In the genomic region with DNA sequence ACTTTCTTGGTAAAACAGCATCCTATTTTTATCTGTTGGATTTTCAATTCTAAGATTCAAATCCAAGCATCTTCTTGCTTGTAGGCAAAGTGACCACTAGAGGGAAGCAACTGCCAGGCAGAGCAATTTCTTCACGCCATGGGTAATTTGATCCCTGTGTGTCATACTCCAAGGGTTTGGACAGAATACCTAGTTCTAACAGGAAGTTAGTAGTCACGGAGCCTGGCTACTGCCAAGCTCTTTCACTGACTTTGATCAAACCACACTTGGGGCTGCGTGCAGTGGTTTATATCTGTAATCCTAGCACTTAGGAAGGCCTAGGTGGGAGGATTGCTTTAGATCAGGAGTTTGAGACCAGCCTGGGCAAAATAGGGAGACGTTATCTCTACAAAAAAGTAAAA, we compare ENCODE assay signal across 9 cellular contexts.
DNase-seq lines count a peak whose midpoint lies in the region; ATAC-seq and TF ChIP-seq lines count a peak whose summit lies in the region.
"Had no signal": no experiment of that assay in that cellular context is flagged by ENCODE, and none has a peak within 500 bp of the region (broad histone marks: within the 10 kb centered on the region; RNA-seq: fewer than 3 reads in every experiment).

No MANE protein-coding gene starts in this region.

- H3K4me2 ChIP-seq in OCI-LY1 (ENCODE audit: low read length), result no peak overlapping the region

- no peak overlapping the region for H3K27ac ChIP-seq in OCI-LY1 (ENCODE audit: low read depth, low read length, poor library complexity, severe bottlenecking)
- no peak overlapping the region for H3K27ac ChIP-seq in colonic mucosa
- peak overlapping the region in 1 of 2 donors; percentile 65 for H3K27ac ChIP-seq in left lung
- H3K27ac ChIP-seq in upper lobe of right lung, result no peak overlapping the region

- no peak overlapping the region for H2AFZ ChIP-seq in OCI-LY1 (ENCODE audit: low read length)

- intact Hi-C loops in colonic mucosa (cut with DNase I), result loop anchor here (5.0 to 10.0 kb wide), 3 partner anchors 981 to 1273 kb away; no protein-coding TSS in a partner anchor
- intact Hi-C loops in left lung (cut with DNase I), result loop anchor here in 1 of 2 donors (10.0 kb wide), 1 partner anchor 1063 kb away; no protein-coding TSS in a partner anchor
- intact Hi-C loops in upper lobe of right lung (cut with DNase I), result no loop called here

- H3K79me2 ChIP-seq in OCI-LY1 (ENCODE audit: insufficient read depth, low read length), result no peaks in the 10 kb centered on the region

- H3K4me1 ChIP-seq in OCI-LY1 (ENCODE audit: insufficient read depth, low read length, severe bottlenecking), result no peaks in the 10 kb centered on the region
- no peaks in the 10 kb centered on the region for H3K4me1 ChIP-seq in colonic mucosa
- peaks cover 0 to 3% of the 10 kb centered on the region in 2 donors for H3K4me1 ChIP-seq in left lung
- no peaks in the 10 kb centered on the region for H3K4me1 ChIP-seq in upper lobe of right lung

- H3K4me3 ChIP-seq in LNCaP clone FGC (ENCODE audit: low read depth, low read length) (no peak overlapping the region), OCI-LY1 (ENCODE audit: low read depth, low read length, poor library complexity, severe bottlenecking) (no peak overlapping the region), colonic mucosa (no peak overlapping the region), left lung (no peak overlapping the region), upper lobe of right lung (no peak overlapping the region)
- H3K4me3 ChIP-seq: BLaER1 treated with 17β-estradiol and CSF1 and Interleukin-3, amounts not matched to agents 10 nM and 100 nM had no signal

- no peak overlapping the region for H3K9ac ChIP-seq in OCI-LY1 (ENCODE audit: low read length)
- H3K9ac ChIP-seq in colonic mucosa (ENCODE audit: low read depth in 2 of 2, low read length in 2 of 2), result no peak overlapping the region
- H3K9ac ChIP-seq: BLaER1 treated with 17β-estradiol and CSF1 and Interleukin-3, amounts not matched to agents 10 nM and 100 nM had no signal

- no peaks in the 10 kb centered on the region for H4K20me1 ChIP-seq in OCI-LY1 (ENCODE audit: insufficient read depth, low read length)
- H4K20me1 ChIP-seq: BLaER1 treated with 17β-estradiol and CSF1 and Interleukin-3, amounts not matched to agents 10 nM and 100 nM had no signal

- H3K27me3 ChIP-seq in OCI-LY1 (ENCODE audit: insufficient read depth, low read length) (no peaks in the 10 kb centered on the region), colonic mucosa (no peaks in the 10 kb centered on the region), left lung (peaks cover 4 to 16% of the 10 kb centered on the region in 2 donors), upper lobe of right lung (peaks cover 5% of the 10 kb centered on the region)
- H3K27me3 ChIP-seq: BLaER1 treated with 17β-estradiol and CSF1 and Interleukin-3, amounts not matched to agents 10 nM and 100 nM had no signal

- TF ChIP-seq CTCF in LNCaP clone FGC (IDR thresholded peaks at IDR 0.05; ENCODE audit: control insufficient read depth, extremely low read depth, insufficient read depth) (peak; percentile 79), OCI-LY1 (IDR thresholded peaks at IDR 0.05; ENCODE audit: low read length) (peak; percentile 42; the same call in 1 of the 2 replicates), colonic mucosa (IDR thresholded peaks at IDR 0.05) (no peak), left lung (IDR thresholded peaks at IDR 0.05) (peak; percentile 36 to 72), upper lobe of right lung (IDR thresholded peaks at IDR 0.05) (peak; percentile 58)

- H3F3A ChIP-seq in OCI-LY1 (ENCODE audit: insufficient read depth, low read length), result no peaks in the 10 kb centered on the region

- no peaks in the 10 kb centered on the region for H3K9me3 ChIP-seq in OCI-LY1 (ENCODE audit: low read length)
- no peaks in the 10 kb centered on the region for H3K9me3 ChIP-seq in colonic mucosa
- H3K9me3 ChIP-seq in left lung, result no peaks in the 10 kb centered on the region
- H3K9me3 ChIP-seq in upper lobe of right lung, result no peaks in the 10 kb centered on the region
- H3K9me3 ChIP-seq: BLaER1 treated with 17β-estradiol and CSF1 and Interleukin-3, amounts not matched to agents 10 nM and 100 nM had no signal

- H3K36me3 ChIP-seq in OCI-LY1 (ENCODE audit: insufficient read depth, low read length) (no peaks in the 10 kb centered on the region), colonic mucosa (no peaks in the 10 kb centered on the region), left lung (no peaks in the 10 kb centered on the region), upper lobe of right lung (no peaks in the 10 kb centered on the region)
- H3K36me3 ChIP-seq: BLaER1 treated with 17β-estradiol and CSF1 and Interleukin-3, amounts not matched to agents 10 nM and 100 nM had no signal

- no peaks in the 10 kb centered on the region for H3K9me2 ChIP-seq in OCI-LY1 (ENCODE audit: low read depth, low read length)

- DNase-seq in activated CD4-positive, alpha-beta T cell treated with anti-CD3 and anti-CD28 coated beads for 48 hours, result peak; percentile 10
- no peak for DNase-seq in activated CD4-positive, alpha-beta T cell treated with anti-CD3 and anti-CD28 coated beads for 1 hour
- DNase-seq in LNCaP clone FGC (ENCODE audit: low read depth), result peak; percentile 96
- peak; percentile 57 for DNase-seq in colonic mucosa
- peak in 1 of 2 donors; percentile 62 for DNase-seq in left lung
- DNase-seq in upper lobe of right lung, result no peak

- ATAC-seq in left lung (peak; percentile 95), upper lobe of right lung (peak; percentile 91), HG03039 (IDR thresholded peaks at IDR 0.05; ENCODE audit: unreplicated experiment) (no peak)

Comparison
In these comparisons a context has a peak if more than half of its experiments do, and no peak if none do; other contexts are left out.
1. DNase-seq: peak in activated CD4-positive, alpha-beta T cell treated with anti-CD3 and anti-CD28 coated beads for 48 hours (single experiment), LNCaP clone FGC (single experiment) and colonic mucosa (single experiment); none in activated CD4-positive, alpha-beta T cell treated with anti-CD3 and anti-CD28 coated beads for 1 hour (single experiment) and upper lobe of right lung (single experiment).